In the genomic region with DNA sequence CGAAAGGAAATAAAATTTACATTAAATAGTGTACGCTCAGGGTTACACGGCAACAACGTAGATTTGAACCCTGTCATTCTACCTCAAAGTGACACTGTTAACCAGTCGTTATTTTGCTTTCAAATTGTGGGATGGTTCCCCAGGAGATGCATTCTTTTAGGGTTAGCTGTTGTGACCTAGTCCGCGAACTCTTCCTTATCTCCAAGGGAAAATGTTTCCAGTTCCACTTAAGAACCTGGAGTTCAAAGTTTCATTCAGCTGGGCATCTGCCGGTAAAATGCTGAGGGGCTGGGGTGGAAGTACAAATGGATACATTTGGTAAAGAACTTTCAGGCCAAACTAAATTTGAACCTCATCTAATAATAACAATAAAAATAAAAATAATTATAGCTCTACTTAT, we compare ENCODE assay signal across 1 cellular context.
TF ChIP-seq lines count a peak whose summit lies in the region.

No MANE protein-coding gene starts in this region.

TF ChIP-seq in HepG2, 621 proteins besides CTCF, POLR2A, EP300 and RAD21 (continued from another document):
- TF ChIP-seq ZFYVE20 (CRISPR knock-in tag; IDR thresholded peaks at IDR 0.05; ENCODE audit: borderline replicate concordance, low read depth) (no peak), TCF7L2 (IDR thresholded peaks at IDR 0.05; ENCODE audit: low read depth, low read length) (no peak), ZNF672 (CRISPR knock-in tag; IDR thresholded peaks at IDR 0.05) (no peak)
TF ChIP-seq in HepG2: peak in this region for 0.
